Comparison of ENCODE assay signal across 15 cellular contexts in genomic region chr11:67417425-67417824, GRCh38. TPM values are rescaled to one million over a fixed set of nuclear protein-coding genes. Genes with fewer than 3 reads are reported as not detected.
DNase-seq lines count a peak whose midpoint lies in the region; ATAC-seq and TF ChIP-seq lines count a peak whose summit lies in the region.
"Had no signal": no experiment of that assay in that cellular context is flagged by ENCODE, and none has a peak within 500 bp of the region (broad histone marks: within the 10 kb centered on the region; RNA-seq: fewer than 3 reads in every experiment).

No MANE protein-coding gene starts in this region.

- in situ Hi-C loops in GM13976 (cut with MboI; ENCODE audit: low sequenced_read_pairs, unreplicated experiment) = no loop called here

- 55% methylated on average over 4 of the region's 12 CpGs; no CpG with 5 or more reads in 1 of the 2 donors for WGBS in esophagus squamous epithelium, 2 donors
- WGBS in gastroesophageal sphincter (ENCODE audit: low coverage in 1 of 2), 2 donors = no CpG with 5 or more reads among the region's 12 CpGs

- CTCF ChIA-PET in HEK293T (lab: Yijun Ruan, JAX) = no interaction called here

- POLR2A ChIA-PET in HEK293T (lab: Yijun Ruan, JAX) = interaction anchor here (1.1 to 4.8 kb wide), 4 partner anchors 11 to 51 kb away, joined by 4 to 42 read pairs (median 8); partner anchors contain the start of genes PPP1CA and RPS6KB2

- H3K27me3 ChIP-seq in esophagus squamous epithelium (peaks cover 0 to 13% (median 0%) of the 10 kb centered on the region in 4 donors), gastroesophageal sphincter (peaks cover 7% of the 10 kb centered on the region)
- H3K27me3 ChIP-seq: upper lobe of right lung had no signal

- H3K36me3 ChIP-seq in SK-N-MC (ENCODE audit: insufficient read depth, low read length) (no peaks in the 10 kb centered on the region), esophagus squamous epithelium (no peaks in the 10 kb centered on the region), gastroesophageal sphincter (no peaks in the 10 kb centered on the region)
- H3K36me3 ChIP-seq: upper lobe of right lung had no signal

- peak overlapping the region; percentile 50 for H3K4me3 ChIP-seq in SK-N-MC
- no peak overlapping the region for H3K4me3 ChIP-seq in esophagus squamous epithelium
- no peak overlapping the region for H3K4me3 ChIP-seq in gastroesophageal sphincter
- H3K4me3 ChIP-seq: upper lobe of right lung had no signal

- TF ChIP-seq CTCF in esophagus squamous epithelium (IDR thresholded peaks at IDR 0.05) (no peak), GM13976 (IDR thresholded peaks at IDR 0.05; ENCODE audit: borderline replicate concordance, control extremely low read depth, extremely low read depth, insufficient read depth, missing control alignments) (no peak), gastroesophageal sphincter (IDR thresholded peaks at IDR 0.05) (no peak)

- peak; percentile 35 for DNase-seq in activated T-cell treated with anti-CD3 and anti-CD28 coated beads, Interleukin-2, amount 50 U/mL, for 1 hour
- DNase-seq in activated T-cell treated with anti-CD3 and anti-CD28 coated beads for 4 hours = no peak
- DNase-seq in SK-N-MC (ENCODE audit: low read depth, low spot score) = no peak
- DNase-seq in esophagus squamous epithelium (lab: John Stamatoyannopoulos, UW) = no peak
- peak in 3 of 49 donors; percentile 25 to 69 (median 29) for DNase-seq in substantia nigra (lab: John Stamatoyannopoulos, UW)
- DNase-seq in GM13976 (ENCODE audit: low spot score) = no peak
- no peak for DNase-seq in HEK293T (ENCODE audit: extremely low spot score)
- DNase-seq: activated CD8-positive, alpha-beta memory T cell treated with anti-CD3 and anti-CD28 coated beads, Interleukin-2, amount 10 ng/mL, durations not matched to agents 7 days and 5 days; foreskin melanocyte; GOT3; midbrain; NCI-H2227 treated with DMSO at 0.1 percent for 48 hours had no signal

- intact Hi-C loops in esophagus squamous epithelium (cut with DNase I) = no loop called here

- no peak for TF ChIP-seq EP300 in gastroesophageal sphincter (IDR thresholded peaks at IDR 0.05)

- no peak for ATAC-seq in gastroesophageal sphincter
- ATAC-seq: activated CD8-positive, alpha-beta memory T cell treated with anti-CD3 and anti-CD28 coated beads, Interleukin-2, amount 10 ng/mL, durations not matched to agents 7 days and 5 days; upper lobe of right lung had no signal

- H3K9me3 ChIP-seq in SK-N-MC (ENCODE audit: low read depth, low read length) (no peaks in the 10 kb centered on the region), esophagus squamous epithelium (no peaks in the 10 kb centered on the region), gastroesophageal sphincter (no peaks in the 10 kb centered on the region)
- H3K9me3 ChIP-seq: upper lobe of right lung had no signal

- H3K27ac ChIP-seq in SK-N-MC (peak overlapping the region; percentile 73), esophagus squamous epithelium (peak overlapping the region; percentile 31 to 78 (median 60)), substantia nigra (ENCODE audit: low read depth, low read length, poor library complexity, severe bottlenecking) (peak overlapping the region; percentile 99), gastroesophageal sphincter (peak overlapping the region in 2 of 4 donors; percentile 45 to 70)
- H3K27ac ChIP-seq: upper lobe of right lung had no signal

- peaks cover 42 to 75% (median 52%) of the 10 kb centered on the region in 3 donors for H3K4me1 ChIP-seq in esophagus squamous epithelium
- peaks cover 0 to 65% (median 15%) of the 10 kb centered on the region in 3 donors for H3K4me1 ChIP-seq in gastroesophageal sphincter

- TF ChIP-seq POLR2A in esophagus squamous epithelium (IDR thresholded peaks at IDR 0.05) (no peak), gastroesophageal sphincter (IDR thresholded peaks at IDR 0.05) (no peak)

- peak overlapping the region; percentile 61 for H3K9ac ChIP-seq in SK-N-MC (ENCODE audit: insufficient read length)

TF ChIP-seq in HEK293T, 16 proteins besides CTCF, POLR2A, EP300 and RAD21:
- TF ChIP-seq FOXK2 (IDR thresholded peaks at IDR 0.05) = no peak

RNA-seq across cellular contexts. Expression of gene CARNS1, which starts 1.9 kb away (rescaled TPM):
- total RNA-seq in esophagus squamous epithelium (under 1 TPM; 0.09 to 0.76 (median 0.25) TPM), gastroesophageal sphincter (1 to 10 TPM in 3 of 4 donors, under 1 TPM in 1; 0.73 to 3.3 (median 1.6) TPM)
- total RNA-seq: A172 had no signal

RNA-seq across cellular contexts. Expression of gene RPS6KB2, which starts 10.9 kb away (rescaled TPM):
- total RNA-seq in esophagus squamous epithelium = 100 to 1,000 TPM in 3 of 4 donors, 10 to 100 TPM in 1; 67.5 to 121 (median 113) TPM
- 10 to 100 TPM; 35.8 to 49.7 (median 45.6) TPM for total RNA-seq in gastroesophageal sphincter

RNA-seq across cellular contexts. Expression of gene TBC1D10C, which starts 13.5 kb away (rescaled TPM):
- total RNA-seq in esophagus squamous epithelium (1 to 10 TPM; 1.7 to 7.2 (median 3.5) TPM), gastroesophageal sphincter (1 to 10 TPM in 3 of 4 donors, under 1 TPM in 1; 0.30 to 2.0 (median 1.5) TPM)
- total RNA-seq: A172 had no signal

RNA-seq across cellular contexts. Expression of gene PPP1CA, which starts 15.8 kb away (rescaled TPM):
- 100 to 1,000 TPM; 146 to 202 (median 185) TPM for total RNA-seq in esophagus squamous epithelium
- 10 to 100 TPM; 49.9 to 78.6 (median 63.4) TPM for total RNA-seq in gastroesophageal sphincter

RNA-seq across cellular contexts. Expression of gene PTPRCAP, which starts 20.1 kb away (rescaled TPM):
- total RNA-seq in esophagus squamous epithelium (10 to 100 TPM in 1 of 4 donors, 1 to 10 TPM in 3; 5.9 to 14.1 (median 6.8) TPM), gastroesophageal sphincter (1 to 10 TPM; 3.5 to 6.4 (median 4.2) TPM)
